In genomic region chr3:50290116-50290745, GRCh38 we compare ENCODE assay signal across 17 cellular contexts. TPM values are rescaled to one million over a fixed set of nuclear protein-coding genes. Genes with fewer than 3 reads are reported as not detected.
DNase-seq lines count a peak whose midpoint lies in the region; ATAC-seq, FAIRE-seq and TF ChIP-seq lines count a peak whose summit lies in the region.
"Had no signal": no experiment of that assay in that cellular context is flagged by ENCODE, and none has a peak within 500 bp of the region (broad histone marks: within the 10 kb centered on the region; RNA-seq: fewer than 3 reads in every experiment).

No MANE protein-coding gene starts in this region.

- H3K9me3 ChIP-seq in MM.1S (replicated peaks; ENCODE audit: insufficient read depth, low read length) (no peaks in the 10 kb centered on the region), GM12878 (replicated peaks; ENCODE audit: control insufficient read depth, insufficient read depth, low read length) (no peaks in the 10 kb centered on the region), ovary (no peaks in the 10 kb centered on the region), thyroid gland (no peaks in the 10 kb centered on the region), lower lobe of right lung (no peaks in the 10 kb centered on the region)
- H3K9me3 ChIP-seq: body of pancreas, right lobe of liver, SK-N-SH had no signal

- in situ Hi-C loops in GM12878 (cut with MboI): no loop called here

- TF ChIP-seq RAD21 in GM12878 (IDR thresholded peaks at IDR 0.05; ENCODE audit: insufficient read depth, low read depth, low read length): no peak

- no peaks in the 10 kb centered on the region for H3F3A ChIP-seq in MM.1S (ENCODE audit: insufficient read depth, low read length)

- peaks cover 6% of the 10 kb centered on the region for H3K36me3 Mint-ChIP-seq in activated CD8-positive, alpha-beta memory T cell treated with anti-CD3 and anti-CD28 coated beads, Interleukin-2, amount 10 ng/mL, durations not matched to agents 7 days and 5 days

- CTCF ChIA-PET in activated CD8-positive, alpha-beta memory T cell treated with anti-CD3 and anti-CD28 coated beads, Interleukin-2, amount 10 ng/mL, durations not matched to agents 7 days and 5 days (lab: Charles Lee): interaction anchor here (1.0 to 17.4 kb wide), 6 partner anchors 8 to 44 kb away, joined by 3 to 266 read pairs (median 5); partner anchors contain the start of genes HYAL2 and TUSC2
- CTCF ChIA-PET in GM12878 (lab: Yijun Ruan, JAX): interaction anchor here (0.6 kb wide), 1 partner anchor 477 kb away, joined by 3 read pairs; no protein-coding TSS in a partner anchor

- peaks cover 19% of the 10 kb centered on the region for H3K4me1 Mint-ChIP-seq in activated CD8-positive, alpha-beta memory T cell treated with anti-CD3 and anti-CD28 coated beads, Interleukin-2, amount 10 ng/mL, durations not matched to agents 7 days and 5 days

- H3K27ac ChIP-seq in MM.1S (ENCODE audit: low read length): no peak overlapping the region
- no peak overlapping the region for H3K27ac ChIP-seq in GM12878 (ENCODE audit: control insufficient read depth, insufficient read depth)
- H3K27ac ChIP-seq in ovary: no peak overlapping the region
- no peak overlapping the region for H3K27ac ChIP-seq in thyroid gland
- no peak overlapping the region for H3K27ac ChIP-seq in lower lobe of right lung

- no peak for DNase-seq in activated CD8-positive, alpha-beta memory T cell treated with anti-CD3 and anti-CD28 coated beads, Interleukin-2, amount 10 ng/mL, durations not matched to agents 7 days and 5 days
- DNase-seq in activated CD8-positive, alpha-beta memory T cell treated with anti-CD3 and anti-CD28 coated beads for 24 hours: no peak
- DNase-seq in MM.1S (no peak), GM12878 (ENCODE audit: low read depth, low spot score) (no peak), ovary (peak in 4 of 5 donors; percentile 53 to 66 (median 56)), thyroid gland (no peak), lower lobe of right lung (no peak)
- no peak for DNase-seq in stimulated activated CD4-positive, alpha-beta T cell treated with anti-CD3 and anti-CD28 coated beads, Interleukin-15, amount 100 ng/mL, for 24 hours
- DNase-seq: activated CD4-positive, alpha-beta T cell treated with anti-CD3 and anti-CD28 coated beads, Interleukin-2, amount 50 U/mL, for 4 hours; mesenchymal stem cell; NCI-H1048; NCI-H524 treated with DMSO at 0.1 percent for 48 hours; SK-N-SH had no signal

- BruUV-seq in GM12878 (replicated peaks; lab: Mats Ljungman, UMichigan): no TSS peak

- no peak overlapping the region for H3K27ac Mint-ChIP-seq in activated CD8-positive, alpha-beta memory T cell treated with anti-CD3 and anti-CD28 coated beads, Interleukin-2, amount 10 ng/mL, durations not matched to agents 7 days and 5 days

- no peaks in the 10 kb centered on the region for H3K27me3 Mint-ChIP-seq in activated CD8-positive, alpha-beta memory T cell treated with anti-CD3 and anti-CD28 coated beads, Interleukin-2, amount 10 ng/mL, durations not matched to agents 7 days and 5 days

- no peak for ATAC-seq in activated CD8-positive, alpha-beta memory T cell treated with anti-CD3 and anti-CD28 coated beads, Interleukin-2, amount 10 ng/mL, durations not matched to agents 7 days and 5 days
- ATAC-seq in GM12878 (no peak), lower lobe of right lung (no peak)
- ATAC-seq: body of pancreas had no signal

- peak overlapping the region; percentile 91; the same call in 1 of the 2 replicates for H3K4me2 ChIP-seq in MM.1S (ENCODE audit: low read depth, low read length)
- H3K4me2 ChIP-seq in GM12878 (ENCODE audit: control insufficient read depth, insufficient read depth): peak overlapping the region; percentile 53

- H3K4me3 ChIP-seq in MM.1S (ENCODE audit: low read length) (0 out of 2 replicates have a peak overlapping the region, but pooled peaks have one; percentile 100), GM12878 (peak overlapping the region; percentile 97; the same call in 1 of the 2 replicates), ovary (no peak overlapping the region), thyroid gland (replicated peaks in 1 of 3) (no peak overlapping the region), lower lobe of right lung (no peak overlapping the region)
- H3K4me3 ChIP-seq: body of pancreas had no signal

- H3K9me3 Mint-ChIP-seq in activated CD8-positive, alpha-beta memory T cell treated with anti-CD3 and anti-CD28 coated beads, Interleukin-2, amount 10 ng/mL, durations not matched to agents 7 days and 5 days (ENCODE audit: low read depth): no peaks in the 10 kb centered on the region

- FAIRE-seq in GM12878 (lab: Jason Lieb, UNC): no peak

- H3K79me2 ChIP-seq in MM.1S (ENCODE audit: low read length): peaks cover 40% of the 10 kb centered on the region
- peaks cover 21% of the 10 kb centered on the region for H3K79me2 ChIP-seq in GM12878 (ENCODE audit: control insufficient read depth, insufficient read depth, low read length)

- H3K4me1 ChIP-seq in MM.1S (ENCODE audit: low read length) (peaks cover 5% of the 10 kb centered on the region; the same call in 1 of the 2 replicates), GM12878 (ENCODE audit: control insufficient read depth, insufficient read depth, low read length) (peaks cover 3% of the 10 kb centered on the region; the same call in 1 of the 2 replicates), ovary (ENCODE audit: insufficient read depth) (peaks cover 6% of the 10 kb centered on the region), thyroid gland (peaks cover 15 to 18% of the 10 kb centered on the region in 2 donors), lower lobe of right lung (peaks cover 26% of the 10 kb centered on the region)

- H3K36me3 ChIP-seq in MM.1S (replicated peaks; ENCODE audit: insufficient read depth, low read length) (peaks cover 15% of the 10 kb centered on the region), GM12878 (ENCODE audit: control insufficient read depth in 2 of 2, insufficient read depth in 2 of 2, low read length in 1 of 2) (peaks cover 0 to 28% of the 10 kb centered on the region in 2 experiments; a peak in 3 of 4 replicates), ovary (no peaks in the 10 kb centered on the region), thyroid gland (peaks cover 26 to 28% of the 10 kb centered on the region in 2 donors), lower lobe of right lung (peaks cover 42% of the 10 kb centered on the region)

- no peak overlapping the region for H2AFZ ChIP-seq in MM.1S (ENCODE audit: low read length)
- no peak overlapping the region for H2AFZ ChIP-seq in GM12878 (ENCODE audit: control insufficient read depth, low read depth, low read length)

- no peak for TF ChIP-seq EP300 in GM12878 (IDR thresholded peaks at IDR 0.05; ENCODE audit: borderline replicate concordance in 1 of 2, control insufficient read depth in 1 of 2, low read depth in 2 of 2, low read length in 2 of 2)
- no peak for TF ChIP-seq EP300 in ovary (IDR thresholded peaks at IDR 0.05)

- H3K9ac ChIP-seq in MM.1S (ENCODE audit: low read length) (no peak overlapping the region), GM12878 (ENCODE audit: control insufficient read depth, insufficient read depth, low read length) (no peak overlapping the region)

- H3K27me3 ChIP-seq in MM.1S (replicated peaks; ENCODE audit: insufficient read depth, low read length) (no peaks in the 10 kb centered on the region), GM12878 (replicated peaks in 1 of 2; ENCODE audit: control insufficient read depth in 2 of 2, insufficient read depth in 2 of 2, low read length in 1 of 2) (no peaks in the 10 kb centered on the region), ovary (no peaks in the 10 kb centered on the region), thyroid gland (no peaks in the 10 kb centered on the region), lower lobe of right lung (ENCODE audit: low read depth) (no peaks in the 10 kb centered on the region)
- H3K27me3 ChIP-seq: body of pancreas, right lobe of liver had no signal

- peak overlapping the region; percentile 24 for H3K4me3 Mint-ChIP-seq in activated CD8-positive, alpha-beta memory T cell treated with anti-CD3 and anti-CD28 coated beads, Interleukin-2, amount 10 ng/mL, durations not matched to agents 7 days and 5 days

- TF ChIP-seq POLR2A in GM12878 (IDR thresholded peaks at IDR 0.05; ENCODE audit: low read depth, low read length) (no peak), ovary (IDR thresholded peaks at IDR 0.05) (no peak), thyroid gland (IDR thresholded peaks at IDR 0.05) (no peak)

- POLR2A ChIA-PET in GM12878 (lab: Charles Lee): interaction anchor here (0.5 to 0.8 kb wide), 3 partner anchors 9 to 1739 kb away, joined by 3 to 5 read pairs (median 4); no protein-coding TSS in a partner anchor

- RAD21 ChIA-PET in GM12878 (lab: Charles Lee; ENCODE audit: unreplicated experiment): no interaction called here

- intact Hi-C loops in GM12878 (cut with micrococcal nuclease; ENCODE audit: unreplicated experiment) (no loop called here), ovary (cut with DNase I) (no loop called here), thyroid gland (cut with DNase I) (loop anchor here (5.0 kb wide), 1 partner anchor 37 kb away; the partner anchor contains the start of gene TUSC2), lower lobe of right lung (cut with DNase I) (no loop called here)

- WGBS in GM12878 (ENCODE audit: insufficient coverage, insufficient replicate concordance, low lambda C conversion rate, missing lambda C conversion rate): 88% methylated on average over 18 of the region's 18 CpGs
- WGBS in ovary, 3 donors: 76 to 84% (median 82%) methylated on average over 18 of the region's 18 CpGs
- 92 to 94% methylated on average over 15 to 18 of the region's 18 CpGs for WGBS in thyroid gland, 2 donors

- H3K9me2 ChIP-seq in MM.1S (replicated peaks; ENCODE audit: insufficient read depth, low read length): no peaks in the 10 kb centered on the region
- H3K9me2 ChIP-seq: SK-N-SH had no signal

- no peak for TF ChIP-seq CTCF in MM.1S (IDR thresholded peaks at IDR 0.05; ENCODE audit: low read length)
- TF ChIP-seq CTCF in GM12878 (IDR thresholded peaks at IDR 0.05 in 2 of 3, conservative IDR thresholded peaks at IDR 0.05 in 1 of 3; ENCODE audit: control insufficient read depth in 2 of 3, extremely low read depth in 1 of 3, insufficient read depth in 1 of 3, low read depth in 3 of 3, low read length in 3 of 3): no peak
- no peak for TF ChIP-seq CTCF in ovary (IDR thresholded peaks at IDR 0.05)
- TF ChIP-seq CTCF in thyroid gland (IDR thresholded peaks at IDR 0.05): no peak
- TF ChIP-seq CTCF in lower lobe of right lung (IDR thresholded peaks at IDR 0.05): no peak

- SMC1A ChIA-PET in GM12878 (lab: Charles Lee; ENCODE audit: uncharacterized antibody, unreplicated experiment): interaction anchor here (0.7 kb wide), 1 partner anchor 259 kb away, joined by 3 read pairs; no protein-coding TSS in a partner anchor

- H4K20me1 ChIP-seq in MM.1S (ENCODE audit: insufficient read depth, low read length): no peaks in the 10 kb centered on the region
- H4K20me1 ChIP-seq in GM12878 (ENCODE audit: control insufficient read depth, insufficient read depth): no peaks in the 10 kb centered on the region

RNA-seq across cellular contexts. Expression of gene IFRD2, which starts 2.0 kb away (rescaled TPM):
- total RNA-seq in activated CD8-positive, alpha-beta memory T cell treated with anti-CD3 and anti-CD28 coated beads, Interleukin-2, amount 10 ng/mL, durations not matched to agents 7 days and 5 days: 100 to 1,000 TPM in 1 of 2 experiments, 10 to 100 TPM in 1; 74.8 to 103 TPM
- 91.8 and 111 TPM in 2 replicates for total RNA-seq in GM12878 (2013; cell fraction: nucleolus; rRNA removed)
- 81.7 and 100 TPM in 2 replicates for total RNA-seq in GM12878 (2014; rRNA removed)
- 47.5 and 52.0 TPM in 2 replicates for total RNA-seq in GM12878 (2014; rRNA removed; fragmentation: Illumina TruSeq; extraction: Trizol)
- total RNA-seq in GM12878 (2021): 96.6 and 103 TPM in 2 replicates
- 21.2 TPM for polyA plus RNA-seq in GM12878 (2011; ENCODE audit: low read depth)
- 12.4 and 19.1 TPM in 2 replicates for polyA plus RNA-seq in GM12878 (2011; rRNA removed)
- 43.7 and 61.2 TPM in 2 replicates for polyA plus RNA-seq in GM12878 (2011; cell fraction: cytosol; rRNA removed)
- polyA plus RNA-seq in GM12878 (2011; cell fraction: nucleus; rRNA removed): 223 and 239 TPM in 2 replicates
- polyA plus RNA-seq in GM12878 (2012): 40.6 and 41.3 TPM in 2 replicates
- polyA plus RNA-seq in GM12878 (2014; fragmentation: Illumina TruSeq; extraction: Trizol): 19.1 and 44.1 TPM in 2 replicates
- 10 to 100 TPM; 33.7 to 82.8 TPM for polyA plus RNA-seq in GM12878 (2014; fragmentation: Nextera tagmentation; extraction: Ambion mirVana)
- 77.8 and 87.5 TPM in 2 replicates for polyA plus RNA-seq in GM12878 (2014; rRNA removed)
- 100 to 1,000 TPM; 144 to 153 TPM for polyA plus RNA-seq in GM12878 (2016; fragmentation: Nextera tagmentation; extraction: Ambion mirVana)
- 21.5 and 46.9 TPM in 2 replicates for polyA minus RNA-seq in GM12878 (2011; rRNA and poly(A)+ RNA removed)
- polyA minus RNA-seq in GM12878 (2011; cell fraction: cytosol; rRNA and poly(A)+ RNA removed): 12.7 and 13.8 TPM in 2 replicates
- 51.4 and 96.7 TPM in 2 replicates for polyA minus RNA-seq in GM12878 (2011; cell fraction: nucleus; rRNA and poly(A)+ RNA removed)
- 10 to 100 TPM; 31.8 to 76.9 (median 56.4) TPM for total RNA-seq in ovary
- 10 to 100 TPM; 14.5 to 32.8 TPM for polyA plus RNA-seq in ovary
- 10 to 100 TPM; 63.9 to 96.5 (median 88.4) TPM for total RNA-seq in thyroid gland
- total RNA-seq in lower lobe of right lung: 66.9 TPM

RNA-seq across cellular contexts. Expression of gene HYAL3, which starts 9.0 kb away (rescaled TPM):
- total RNA-seq in activated CD8-positive, alpha-beta memory T cell treated with anti-CD3 and anti-CD28 coated beads, Interleukin-2, amount 10 ng/mL, durations not matched to agents 7 days and 5 days: 10 to 100 TPM; 13.0 to 14.3 TPM
- 4.9 and 6.0 TPM in 2 replicates for total RNA-seq in GM12878 (2013; cell fraction: nucleolus; rRNA removed)
- 3.6 and 4.0 TPM in 2 replicates for total RNA-seq in GM12878 (2014; rRNA removed)
- total RNA-seq in GM12878 (2014; rRNA removed; fragmentation: Illumina TruSeq; extraction: Trizol): 2.0 and 2.4 TPM in 2 replicates
- 2.8 and 3.9 TPM in 2 replicates for total RNA-seq in GM12878 (2021)
- 0.59 TPM for polyA plus RNA-seq in GM12878 (2011; ENCODE audit: low read depth)
- 0.94 and 1.4 TPM in 2 replicates for polyA plus RNA-seq in GM12878 (2011; rRNA removed)
- 3.3 and 4.1 TPM in 2 replicates for polyA plus RNA-seq in GM12878 (2011; cell fraction: cytosol; rRNA removed)
- polyA plus RNA-seq in GM12878 (2011; cell fraction: nucleus; rRNA removed): 6.3 and 6.4 TPM in 2 replicates
- 1.0 and 1.6 TPM in 2 replicates for polyA plus RNA-seq in GM12878 (2012)
- polyA plus RNA-seq in GM12878 (2014; fragmentation: Illumina TruSeq; extraction: Trizol): 0.49 and 1.8 TPM in 2 replicates
- under 1 TPM; 0.37 TPM for polyA plus RNA-seq in GM12878 (2014; fragmentation: Nextera tagmentation; extraction: Ambion mirVana)
- polyA plus RNA-seq in GM12878 (2014; rRNA removed): 3.7 and 4.0 TPM in 2 replicates
- polyA plus RNA-seq in GM12878 (2016; fragmentation: Nextera tagmentation; extraction: Ambion mirVana): 1 to 10 TPM; 4.1 to 4.2 TPM
- polyA minus RNA-seq in GM12878 (2011; rRNA and poly(A)+ RNA removed): 1.0 and 4.2 TPM in 2 replicates
- polyA minus RNA-seq in GM12878 (2011; cell fraction: cytosol; rRNA and poly(A)+ RNA removed): 1.5 and 1.6 TPM in 2 replicates
- 4.2 and 5.4 TPM in 2 replicates for polyA minus RNA-seq in GM12878 (2011; cell fraction: nucleus; rRNA and poly(A)+ RNA removed)
- 1 to 10 TPM in 6 of 7 donors, under 1 TPM in 1; 0.58 to 4.3 (median 2.0) TPM for total RNA-seq in ovary
- polyA plus RNA-seq in ovary: 1 to 10 TPM; 1.5 to 1.9 TPM
- 1 to 10 TPM; 2.7 to 6.7 (median 3.8) TPM for total RNA-seq in thyroid gland
- total RNA-seq in lower lobe of right lung: 4.0 TPM

RNA-seq across cellular contexts. Expression of gene NAA80, which starts 9.0 kb away (rescaled TPM):
- total RNA-seq in activated CD8-positive, alpha-beta memory T cell treated with anti-CD3 and anti-CD28 coated beads, Interleukin-2, amount 10 ng/mL, durations not matched to agents 7 days and 5 days: 10 to 100 TPM; 23.1 to 37.3 TPM
- 24.5 and 24.6 TPM in 2 replicates for total RNA-seq in GM12878 (2013; cell fraction: nucleolus; rRNA removed)
- total RNA-seq in GM12878 (2014; rRNA removed) (8.5 and 9.2 TPM in 2 replicates), GM12878 (2014; rRNA removed; fragmentation: Illumina TruSeq; extraction: Trizol) (2.9 and 3.8 TPM in 2 replicates), GM12878 (2021) (9.0 and 9.1 TPM in 2 replicates), ovary (10 to 100 TPM in 6 of 7 donors, 1 to 10 TPM in 1; 9.7 to 15.7 (median 13.0) TPM), thyroid gland (10 to 100 TPM in 2 of 4 donors, 1 to 10 TPM in 2; 6.9 to 15.2 (median 10.8) TPM), lower lobe of right lung (9.3 TPM)
- 3.1 TPM for polyA plus RNA-seq in GM12878 (2011; ENCODE audit: low read depth)
- polyA plus RNA-seq in GM12878 (2011; rRNA removed) (2.4 and 5.1 TPM in 2 replicates), GM12878 (2014; fragmentation: Illumina TruSeq; extraction: Trizol) (2.6 and 6.4 TPM in 2 replicates), GM12878 (2014; fragmentation: Nextera tagmentation; extraction: Ambion mirVana) (under 1 TPM; 0.48 to 0.62 TPM), GM12878 (2014; rRNA removed) (12.7 and 13.6 TPM in 2 replicates), GM12878 (2016; fragmentation: Nextera tagmentation; extraction: Ambion mirVana) (1 to 10 TPM; 7.0 to 8.0 TPM), ovary (10 to 100 TPM in 1 of 2 donors, 1 to 10 TPM in 1; 2.6 to 11.2 TPM)
- 11.0 and 11.9 TPM in 2 replicates for polyA plus RNA-seq in GM12878 (2011; cell fraction: cytosol; rRNA removed)
- 39.0 and 44.2 TPM in 2 replicates for polyA plus RNA-seq in GM12878 (2011; cell fraction: nucleus; rRNA removed)
- polyA plus RNA-seq in GM12878 (2012): 7.8 and 11.0 TPM in 2 replicates
- polyA minus RNA-seq in GM12878 (2011; rRNA and poly(A)+ RNA removed): 7.8 and 20.4 TPM in 2 replicates
- polyA minus RNA-seq in GM12878 (2011; cell fraction: cytosol; rRNA and poly(A)+ RNA removed): 3.2 TPM in 2 replicates
- polyA minus RNA-seq in GM12878 (2011; cell fraction: nucleus; rRNA and poly(A)+ RNA removed): 19.7 and 30.1 TPM in 2 replicates

RNA-seq across cellular contexts. Expression of gene LSMEM2, which starts 11.3 kb away (rescaled TPM):
- total RNA-seq in activated CD8-positive, alpha-beta memory T cell treated with anti-CD3 and anti-CD28 coated beads, Interleukin-2, amount 10 ng/mL, durations not matched to agents 7 days and 5 days: not detected
- total RNA-seq in GM12878 (2013; cell fraction: nucleolus; rRNA removed): not detected in 2 replicates
- total RNA-seq in GM12878 (2014; rRNA removed) (not detected in 2 replicates), GM12878 (2014; rRNA removed; fragmentation: Illumina TruSeq; extraction: Trizol) (not detected in 2 replicates), GM12878 (2021) (not detected in 2 replicates), ovary (1 to 10 TPM in 2 of 7 donors, under 1 TPM in 3, not detected in 2; 0.42 to 1.4 (median 0.76) TPM), thyroid gland (not detected), lower lobe of right lung (not detected)
- not detected for polyA plus RNA-seq in GM12878 (2011; ENCODE audit: low read depth)
- polyA plus RNA-seq in GM12878 (2011; rRNA removed) (not detected in 2 replicates), GM12878 (2014; fragmentation: Illumina TruSeq; extraction: Trizol) (not detected in 2 replicates), GM12878 (2014; fragmentation: Nextera tagmentation; extraction: Ambion mirVana) (not detected), GM12878 (2014; rRNA removed) (not detected in 2 replicates), GM12878 (2016; fragmentation: Nextera tagmentation; extraction: Ambion mirVana) (under 1 TPM in 1 of 2 experiments, not detected in 1; 0.17 TPM), ovary (1 to 10 TPM in 1 of 2 donors, under 1 TPM in 1; 0.60 to 1.0 TPM)
- not detected in 2 replicates for polyA plus RNA-seq in GM12878 (2011; cell fraction: cytosol; rRNA removed)
- polyA plus RNA-seq in GM12878 (2011; cell fraction: nucleus; rRNA removed): not detected in 2 replicates
- 0.12 TPM in 1 of 2 replicates, not detected in the other for polyA plus RNA-seq in GM12878 (2012)
- not detected in 2 replicates for polyA minus RNA-seq in GM12878 (2011; rRNA and poly(A)+ RNA removed)
- not detected in 2 replicates for polyA minus RNA-seq in GM12878 (2011; cell fraction: cytosol; rRNA and poly(A)+ RNA removed)
- polyA minus RNA-seq in GM12878 (2011; cell fraction: nucleus; rRNA and poly(A)+ RNA removed): not detected in 2 replicates
- total RNA-seq: body of pancreas, epithelial cell of proximal tubule, right lobe of liver, ureter had no signal

RNA-seq across cellular contexts. Expression of gene HYAL1, which starts 13.1 kb away (rescaled TPM):
- total RNA-seq in activated CD8-positive, alpha-beta memory T cell treated with anti-CD3 and anti-CD28 coated beads, Interleukin-2, amount 10 ng/mL, durations not matched to agents 7 days and 5 days: under 1 TPM; 0.14 to 0.15 TPM
- 0.65 and 0.91 TPM in 2 replicates for total RNA-seq in GM12878 (2013; cell fraction: nucleolus; rRNA removed)
- total RNA-seq in GM12878 (2014; rRNA removed) (0.06 and 0.33 TPM in 2 replicates), GM12878 (2014; rRNA removed; fragmentation: Illumina TruSeq; extraction: Trizol) (0.09 and 0.36 TPM in 2 replicates), GM12878 (2021) (0.40 and 0.49 TPM in 2 replicates), ovary (1 to 10 TPM; 1.8 to 9.3 (median 3.3) TPM), thyroid gland (10 to 100 TPM in 2 of 4 donors, 1 to 10 TPM in 2; 5.8 to 13.8 (median 9.7) TPM), lower lobe of right lung (58.2 TPM)
- polyA plus RNA-seq in GM12878 (2011; ENCODE audit: low read depth): not detected
- polyA plus RNA-seq in GM12878 (2011; rRNA removed) (0.04 and 0.07 TPM in 2 replicates), GM12878 (2014; fragmentation: Illumina TruSeq; extraction: Trizol) (0.07 TPM in 1 of 2 replicates, not detected in the other), GM12878 (2014; fragmentation: Nextera tagmentation; extraction: Ambion mirVana) (not detected), GM12878 (2014; rRNA removed) (0.13 and 0.20 TPM in 2 replicates), GM12878 (2016; fragmentation: Nextera tagmentation; extraction: Ambion mirVana) (under 1 TPM; 0.23 to 0.55 TPM), ovary (1 to 10 TPM; 3.6 to 4.4 TPM)
- polyA plus RNA-seq in GM12878 (2011; cell fraction: cytosol; rRNA removed): 0.03 TPM in 2 replicates
- 0.25 and 0.37 TPM in 2 replicates for polyA plus RNA-seq in GM12878 (2011; cell fraction: nucleus; rRNA removed)
- polyA plus RNA-seq in GM12878 (2012): 0.20 and 0.25 TPM in 2 replicates
- polyA minus RNA-seq in GM12878 (2011; rRNA and poly(A)+ RNA removed): 0.26 TPM in 1 of 2 replicates, not detected in the other
- polyA minus RNA-seq in GM12878 (2011; cell fraction: cytosol; rRNA and poly(A)+ RNA removed): 3.2 TPM in 1 of 2 replicates, not detected in the other
- 1.1 TPM in 1 of 2 replicates, not detected in the other for polyA minus RNA-seq in GM12878 (2011; cell fraction: nucleus; rRNA and poly(A)+ RNA removed)

Comparison
In these comparisons a context has a peak if more than half of its experiments do, and no peak if none do; other contexts are left out.
1. DNase-seq: peak in ovary (4 of 5); none in activated CD8-positive, alpha-beta memory T cell treated with anti-CD3 and anti-CD28 coated beads, Interleukin-2, amount 10 ng/mL, durations not matched to agents 7 days and 5 days (single experiment), activated CD8-positive, alpha-beta memory T cell treated with anti-CD3 and anti-CD28 coated beads for 24 hours (single experiment), MM.1S (single experiment), GM12878 (single experiment), thyroid gland (0 of 2), stimulated activated CD4-positive, alpha-beta T cell treated with anti-CD3 and anti-CD28 coated beads, Interleukin-15, amount 100 ng/mL, for 24 hours (single experiment) and lower lobe of right lung (single experiment).
2. H3K4me3 ChIP-seq: peak in MM.1S (single experiment) and GM12878 (single experiment); none in ovary (single experiment), thyroid gland (0 of 3) and lower lobe of right lung (single experiment).